1 cellular context compared by ENCODE assay signal in the genomic region with DNA sequence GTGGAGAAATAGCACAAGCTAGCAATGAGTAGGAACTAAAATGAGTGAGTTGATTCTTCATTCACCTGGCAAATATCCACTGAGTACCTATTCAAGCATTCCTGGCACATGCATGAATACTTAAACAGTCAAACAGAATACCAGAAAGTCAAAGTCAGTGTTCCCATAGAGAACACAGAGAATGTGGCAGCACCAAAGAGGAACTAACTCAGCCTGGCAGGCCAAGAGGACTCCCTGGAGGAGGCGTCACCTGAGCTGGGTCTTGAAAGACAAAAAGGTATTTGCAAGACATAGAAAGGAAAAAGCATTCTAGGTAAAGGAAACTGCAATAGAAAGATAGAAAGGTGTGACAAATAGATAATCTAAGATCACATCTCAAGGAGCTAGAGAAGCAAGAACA.
TF ChIP-seq lines count a peak whose summit lies in the region.

No MANE protein-coding gene starts in this region.

TF ChIP-seq in GM23338, 12 proteins besides CTCF, POLR2A, EP300 and RAD21 (continued from another document):
- TF ChIP-seq, protein P1, sequence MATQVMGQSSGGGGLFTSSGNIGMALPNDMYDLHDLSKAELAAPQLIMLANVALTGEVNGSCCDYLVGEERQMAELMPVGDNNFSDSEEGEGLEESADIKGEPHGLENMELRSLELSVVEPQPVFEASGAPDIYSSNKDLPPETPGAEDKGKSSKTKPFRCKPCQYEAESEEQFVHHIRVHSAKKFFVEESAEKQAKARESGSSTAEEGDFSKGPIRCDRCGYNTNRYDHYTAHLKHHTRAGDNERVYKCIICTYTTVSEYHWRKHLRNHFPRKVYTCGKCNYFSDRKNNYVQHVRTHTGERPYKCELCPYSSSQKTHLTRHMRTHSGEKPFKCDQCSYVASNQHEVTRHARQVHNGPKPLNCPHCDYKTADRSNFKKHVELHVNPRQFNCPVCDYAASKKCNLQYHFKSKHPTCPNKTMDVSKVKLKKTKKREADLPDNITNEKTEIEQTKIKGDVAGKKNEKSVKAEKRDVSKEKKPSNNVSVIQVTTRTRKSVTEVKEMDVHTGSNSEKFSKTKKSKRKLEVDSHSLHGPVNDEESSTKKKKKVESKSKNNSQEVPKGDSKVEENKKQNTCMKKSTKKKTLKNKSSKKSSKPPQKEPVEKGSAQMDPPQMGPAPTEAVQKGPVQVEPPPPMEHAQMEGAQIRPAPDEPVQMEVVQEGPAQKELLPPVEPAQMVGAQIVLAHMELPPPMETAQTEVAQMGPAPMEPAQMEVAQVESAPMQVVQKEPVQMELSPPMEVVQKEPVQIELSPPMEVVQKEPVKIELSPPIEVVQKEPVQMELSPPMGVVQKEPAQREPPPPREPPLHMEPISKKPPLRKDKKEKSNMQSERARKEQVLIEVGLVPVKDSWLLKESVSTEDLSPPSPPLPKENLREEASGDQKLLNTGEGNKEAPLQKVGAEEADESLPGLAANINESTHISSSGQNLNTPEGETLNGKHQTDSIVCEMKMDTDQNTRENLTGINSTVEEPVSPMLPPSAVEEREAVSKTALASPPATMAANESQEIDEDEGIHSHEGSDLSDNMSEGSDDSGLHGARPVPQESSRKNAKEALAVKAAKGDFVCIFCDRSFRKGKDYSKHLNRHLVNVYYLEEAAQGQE (IDR thresholded peaks at IDR 0.05; ENCODE audit: unreplicated experiment), result no peak
- TF ChIP-seq, protein P2, sequence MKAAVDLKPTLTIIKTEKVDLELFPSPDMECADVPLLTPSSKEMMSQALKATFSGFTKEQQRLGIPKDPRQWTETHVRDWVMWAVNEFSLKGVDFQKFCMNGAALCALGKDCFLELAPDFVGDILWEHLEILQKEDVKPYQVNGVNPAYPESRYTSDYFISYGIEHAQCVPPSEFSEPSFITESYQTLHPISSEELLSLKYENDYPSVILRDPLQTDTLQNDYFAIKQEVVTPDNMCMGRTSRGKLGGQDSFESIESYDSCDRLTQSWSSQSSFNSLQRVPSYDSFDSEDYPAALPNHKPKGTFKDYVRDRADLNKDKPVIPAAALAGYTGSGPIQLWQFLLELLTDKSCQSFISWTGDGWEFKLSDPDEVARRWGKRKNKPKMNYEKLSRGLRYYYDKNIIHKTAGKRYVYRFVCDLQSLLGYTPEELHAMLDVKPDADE (IDR thresholded peaks at IDR 0.05), result no peak
- TF ChIP-seq JUNB (IDR thresholded peaks at IDR 0.05; ENCODE audit: unreplicated experiment) (no peak), EZH2phosphoT487 (IDR thresholded peaks at IDR 0.05; ENCODE audit: unreplicated experiment) (no peak), POLR2AphosphoS5 (IDR thresholded peaks at IDR 0.05; ENCODE audit: low read depth) (no peak), CREB1 (CRISPR knock-in tag; IDR thresholded peaks at IDR 0.05; ENCODE audit: low read depth) (no peak), STAT1 (IDR thresholded peaks at IDR 0.05; ENCODE audit: unreplicated experiment) (no peak), ZNF331 (CRISPR knock-in tag; IDR thresholded peaks at IDR 0.05; ENCODE audit: low read depth) (no peak), NANOG (IDR thresholded peaks at IDR 0.05; ENCODE audit: borderline replicate concordance) (no peak), ZNF114 (CRISPR knock-in tag; IDR thresholded peaks at IDR 0.05) (no peak)
- TF ChIP-seq, protein P3, sequence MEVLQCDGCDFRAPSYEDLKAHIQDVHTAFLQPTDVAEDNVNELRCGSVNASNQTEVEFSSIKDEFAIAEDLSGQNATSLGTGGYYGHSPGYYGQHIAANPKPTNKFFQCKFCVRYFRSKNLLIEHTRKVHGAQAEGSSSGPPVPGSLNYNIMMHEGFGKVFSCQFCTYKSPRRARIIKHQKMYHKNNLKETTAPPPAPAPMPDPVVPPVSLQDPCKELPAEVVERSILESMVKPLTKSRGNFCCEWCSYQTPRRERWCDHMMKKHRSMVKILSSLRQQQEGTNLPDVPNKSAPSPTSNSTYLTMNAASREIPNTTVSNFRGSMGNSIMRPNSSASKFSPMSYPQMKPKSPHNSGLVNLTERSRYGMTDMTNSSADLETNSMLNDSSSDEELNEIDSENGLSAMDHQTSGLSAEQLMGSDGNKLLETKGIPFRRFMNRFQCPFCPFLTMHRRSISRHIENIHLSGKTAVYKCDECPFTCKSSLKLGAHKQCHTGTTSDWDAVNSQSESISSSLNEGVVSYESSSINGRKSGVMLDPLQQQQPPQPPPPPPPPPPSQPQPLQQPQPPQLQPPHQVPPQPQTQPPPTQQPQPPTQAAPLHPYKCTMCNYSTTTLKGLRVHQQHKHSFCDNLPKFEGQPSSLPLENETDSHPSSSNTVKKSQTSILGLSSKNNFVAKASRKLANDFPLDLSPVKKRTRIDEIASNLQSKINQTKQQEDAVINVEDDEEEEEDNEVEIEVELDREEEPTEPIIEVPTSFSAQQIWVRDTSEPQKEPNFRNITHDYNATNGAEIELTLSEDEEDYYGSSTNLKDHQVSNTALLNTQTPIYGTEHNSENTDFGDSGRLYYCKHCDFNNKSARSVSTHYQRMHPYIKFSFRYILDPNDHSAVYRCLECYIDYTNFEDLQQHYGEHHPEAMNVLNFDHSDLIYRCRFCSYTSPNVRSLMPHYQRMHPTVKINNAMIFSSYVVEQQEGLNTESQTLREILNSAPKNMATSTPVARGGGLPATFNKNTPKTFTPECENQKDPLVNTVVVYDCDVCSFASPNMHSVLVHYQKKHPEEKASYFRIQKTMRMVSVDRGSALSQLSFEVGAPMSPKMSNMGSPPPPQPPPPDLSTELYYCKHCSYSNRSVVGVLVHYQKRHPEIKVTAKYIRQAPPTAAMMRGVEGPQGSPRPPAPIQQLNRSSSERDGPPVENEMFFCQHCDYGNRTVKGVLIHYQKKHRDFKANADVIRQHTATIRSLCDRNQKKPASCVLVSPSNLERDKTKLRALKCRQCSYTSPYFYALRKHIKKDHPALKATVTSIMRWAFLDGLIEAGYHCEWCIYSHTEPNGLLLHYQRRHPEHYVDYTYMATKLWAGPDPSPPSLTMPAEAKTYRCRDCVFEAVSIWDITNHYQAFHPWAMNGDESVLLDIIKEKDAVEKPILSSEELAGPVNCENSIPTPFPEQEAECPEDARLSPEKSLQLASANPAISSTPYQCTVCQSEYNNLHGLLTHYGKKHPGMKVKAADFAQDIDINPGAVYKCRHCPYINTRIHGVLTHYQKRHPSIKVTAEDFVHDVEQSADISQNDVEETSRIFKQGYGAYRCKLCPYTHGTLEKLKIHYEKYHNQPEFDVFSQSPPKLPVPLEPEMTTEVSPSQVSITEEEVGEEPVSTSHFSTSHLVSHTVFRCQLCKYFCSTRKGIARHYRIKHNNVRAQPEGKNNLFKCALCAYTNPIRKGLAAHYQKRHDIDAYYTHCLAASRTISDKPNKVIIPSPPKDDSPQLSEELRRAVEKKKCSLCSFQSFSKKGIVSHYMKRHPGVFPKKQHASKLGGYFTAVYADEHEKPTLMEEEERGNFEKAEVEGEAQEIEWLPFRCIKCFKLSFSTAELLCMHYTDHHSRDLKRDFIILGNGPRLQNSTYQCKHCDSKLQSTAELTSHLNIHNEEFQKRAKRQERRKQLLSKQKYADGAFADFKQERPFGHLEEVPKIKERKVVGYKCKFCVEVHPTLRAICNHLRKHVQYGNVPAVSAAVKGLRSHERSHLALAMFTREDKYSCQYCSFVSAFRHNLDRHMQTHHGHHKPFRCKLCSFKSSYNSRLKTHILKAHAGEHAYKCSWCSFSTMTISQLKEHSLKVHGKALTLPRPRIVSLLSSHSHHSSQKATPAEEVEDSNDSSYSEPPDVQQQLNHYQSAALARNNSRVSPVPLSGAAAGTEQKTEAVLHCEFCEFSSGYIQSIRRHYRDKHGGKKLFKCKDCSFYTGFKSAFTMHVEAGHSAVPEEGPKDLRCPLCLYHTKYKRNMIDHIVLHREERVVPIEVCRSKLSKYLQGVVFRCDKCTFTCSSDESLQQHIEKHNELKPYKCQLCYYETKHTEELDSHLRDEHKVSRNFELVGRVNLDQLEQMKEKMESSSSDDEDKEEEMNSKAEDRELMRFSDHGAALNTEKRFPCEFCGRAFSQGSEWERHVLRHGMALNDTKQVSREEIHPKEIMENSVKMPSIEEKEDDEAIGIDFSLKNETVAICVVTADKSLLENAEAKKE (CRISPR knock-in tag; IDR thresholded peaks at IDR 0.05), result no peak
